In genomic region chr10:33883881-33884280, GRCh38 we compare ENCODE assay signal across 21 cellular contexts.
DNase-seq lines count a peak whose midpoint lies in the region; ATAC-seq, FAIRE-seq and TF ChIP-seq lines count a peak whose summit lies in the region.
"Had no signal": no experiment of that assay in that cellular context is flagged by ENCODE, and none has a peak within 500 bp of the region (broad histone marks: within the 10 kb centered on the region; RNA-seq: fewer than 3 reads in every experiment).

No MANE protein-coding gene starts in this region.

- no peaks in the 10 kb centered on the region for H3K36me3 Mint-ChIP-seq in H9 (ENCODE audit: insufficient read depth in 1 of 3, low read depth in 3 of 3)
- H3K36me3 Mint-ChIP-seq in stimulated activated naive B cell treated with anti-CD40 and anti-IgM and Interleukin-4, amounts not matched to agents 10 μg/mL and 1 μg/mL and 100 μg/mL, for 72 hours = no peaks in the 10 kb centered on the region
- H3K36me3 Mint-ChIP-seq: CD4-positive, CD25-positive, alpha-beta regulatory T cell; CD8-positive, alpha-beta memory T cell; IgD-negative memory B cell had no signal

- H4K20me1 ChIP-seq in HepG2 (ENCODE audit: insufficient read depth, low read length) (no peaks in the 10 kb centered on the region), H9 (ENCODE audit: control insufficient read depth, insufficient read depth, insufficient read length) (no peaks in the 10 kb centered on the region)

- H3K4me3 ChIP-seq in right lobe of liver = no peak overlapping the region
- no peak overlapping the region for H3K4me3 ChIP-seq in HepG2 (replicated peaks in 1 of 3; ENCODE audit: insufficient read depth in 1 of 3, low read depth in 2 of 3, low read length in 3 of 3)
- no peak overlapping the region for H3K4me3 ChIP-seq in pancreas
- H3K4me3 ChIP-seq in gastrocnemius medialis = no peak overlapping the region
- H3K4me3 ChIP-seq: GM12878 had no signal

- H3K27me3 Mint-ChIP-seq in H9 (ENCODE audit: low read depth) = no peaks in the 10 kb centered on the region
- H3K27me3 Mint-ChIP-seq in stimulated activated naive B cell treated with anti-CD40 and anti-IgM and Interleukin-4, amounts not matched to agents 10 μg/mL and 1 μg/mL and 100 μg/mL, for 72 hours = no peaks in the 10 kb centered on the region
- H3K27me3 Mint-ChIP-seq: CD4-positive, CD25-positive, alpha-beta regulatory T cell; IgD-negative memory B cell had no signal

- H4K5ac ChIP-seq in H9 (ENCODE audit: insufficient read length, low read depth, low read length) = no peak overlapping the region

- intact Hi-C loops in right lobe of liver (cut with DNase I) (no loop called here), HepG2 (cut with micrococcal nuclease; ENCODE audit: unreplicated experiment) (no loop called here), pancreas (cut with DNase I) (no loop called here), gastrocnemius medialis (cut with DNase I; ENCODE audit: low total_unique reads) (no loop called here)

- ATAC-seq in right lobe of liver = peak in 3 of 4 donors; percentile 36 to 59 (median 46)
- no peak for ATAC-seq in HepG2
- peak in 3 of 4 donors; percentile 38 to 76 (median 50) for ATAC-seq in pancreas
- ATAC-seq in gastrocnemius medialis = no peak
- ATAC-seq in stimulated activated naive B cell treated with anti-CD40 and anti-IgM and Interleukin-4, amounts not matched to agents 10 μg/mL and 1 μg/mL and 100 μg/mL, for 72 hours (replicated peaks) = no peak
- ATAC-seq: GM12878 had no signal

- H3K18ac ChIP-seq in H9 (ENCODE audit: insufficient read length, low read depth, low read length) = no peak overlapping the region

- H3K23me2 ChIP-seq in H9 (ENCODE audit: insufficient read length, low read depth, low read length, poor library complexity, severe bottlenecking) = no peaks in the 10 kb centered on the region

- H3K9me3 Mint-ChIP-seq in H9 = no peaks in the 10 kb centered on the region; a peak in 1 of 5 replicates
- peaks cover 7 to 10% of the 10 kb centered on the region in 2 donors for H3K9me3 Mint-ChIP-seq in stimulated activated naive B cell treated with anti-CD40 and anti-IgM and Interleukin-4, amounts not matched to agents 10 μg/mL and 1 μg/mL and 100 μg/mL, for 72 hours

- no peak overlapping the region for H2BK5ac ChIP-seq in H9 (ENCODE audit: insufficient read length, low read length)

- no peaks in the 10 kb centered on the region for H3K9me3 ChIP-seq in right lobe of liver
- H3K9me3 ChIP-seq in HepG2 (ENCODE audit: low read length) = no peaks in the 10 kb centered on the region
- H3K9me3 ChIP-seq in pancreas = no peaks in the 10 kb centered on the region
- no peaks in the 10 kb centered on the region for H3K9me3 ChIP-seq in gastrocnemius medialis
- H3K9me3 ChIP-seq in H9 (ENCODE audit: control insufficient read depth, low read depth, low read length) = no peaks in the 10 kb centered on the region
- H3K9me3 ChIP-seq: BE2C had no signal

- POLR2A ChIA-PET in HepG2 (lab: Yijun Ruan, JAX) = no interaction called here

- no peak overlapping the region for H3K23ac ChIP-seq in H9 (ENCODE audit: insufficient read length, low read depth, low read length)

- H2BK20ac ChIP-seq in H9 (ENCODE audit: low read depth, low read length, poor library complexity, severe bottlenecking) = no peak overlapping the region

- FAIRE-seq in HepG2 (lab: Jason Lieb, UNC) = no peak
- no peak for FAIRE-seq in pancreas (lab: Jason Lieb, UNC)
- FAIRE-seq: GM12878, HTR-8/SVneo had no signal

- no peak overlapping the region for H3K27ac Mint-ChIP-seq in H9
- H3K27ac Mint-ChIP-seq in stimulated activated naive B cell treated with anti-CD40 and anti-IgM and Interleukin-4, amounts not matched to agents 10 μg/mL and 1 μg/mL and 100 μg/mL, for 72 hours = no peak overlapping the region
- H3K27ac Mint-ChIP-seq: CD4-positive, CD25-positive, alpha-beta regulatory T cell; CD8-positive, alpha-beta memory T cell had no signal

- WGBS in right lobe of liver (ENCODE audit: insufficient coverage, low coverage, low lambda C conversion rate, missing lambda C conversion rate) = 31% methylated on average over 1 of the region's 1 CpG
- 10% methylated on average over 1 of the region's 1 CpG for WGBS in HepG2 (ENCODE audit: low lambda C conversion rate)
- WGBS in pancreas, 2 donors = 30 to 33% methylated on average over 1 of the region's 1 CpG
- no CpG with 5 or more reads among the region's 1 CpG for WGBS in H9 (ENCODE audit: extremely low coverage, insufficient read length, low lambda C conversion rate)

- H3K4me1 ChIP-seq in right lobe of liver = peaks cover 0 to 14% (median 3%) of the 10 kb centered on the region in 4 donors
- 0 out of 2 replicates have a peak, but pooled peaks cover 11% of the 10 kb centered on the region for H3K4me1 ChIP-seq in HepG2 (ENCODE audit: insufficient read depth, low read length)
- no peaks in the 10 kb centered on the region for H3K4me1 ChIP-seq in pancreas
- H3K4me1 ChIP-seq in gastrocnemius medialis = no peaks in the 10 kb centered on the region
- H3K4me1 ChIP-seq in H9 (ENCODE audit: insufficient read depth, low read length) = no peaks in the 10 kb centered on the region
- H3K4me1 ChIP-seq: BE2C had no signal

- H3K27me3 ChIP-seq in right lobe of liver = no peaks in the 10 kb centered on the region
- H3K27me3 ChIP-seq in HepG2 (ENCODE audit: control insufficient read depth in 1 of 2, insufficient read depth in 2 of 2, low read length in 2 of 2) = no peaks in the 10 kb centered on the region
- no peaks in the 10 kb centered on the region for H3K27me3 ChIP-seq in pancreas
- H3K27me3 ChIP-seq in gastrocnemius medialis = no peaks in the 10 kb centered on the region
- no peaks in the 10 kb centered on the region for H3K27me3 ChIP-seq in H9 (ENCODE audit: insufficient read depth, low read length)
- H3K27me3 ChIP-seq: BE2C had no signal

- in situ Hi-C loops in HepG2 (cut with HindIII; ENCODE audit: extremely low pct_ligation_motif_present, low pct_unique_long_range_greater_than_20kb) = no loop called here
- in situ Hi-C loops in gastrocnemius medialis (cut with MboI; ENCODE audit: low sequenced_read_pairs in 4 of 4) = no loop called here

- CTCF ChIA-PET in HepG2 (lab: Yijun Ruan, JAX; ENCODE audit: low intra/inter-chr PET ratio, low total read pairs) = no interaction called here

- DNase-seq in right lobe of liver (no peak), HepG2 (ENCODE audit: low spot score) (no peak), kidney tubule cell (ENCODE audit: low spot score) (peak; percentile 79), pancreas (no peak), gastrocnemius medialis (no peak), H9 (no peak)
- DNase-seq in stimulated activated naive B cell treated with anti-CD40 and anti-IgM and Interleukin-4, amounts not matched to agents 10 μg/mL and 1 μg/mL and 100 μg/mL, for 72 hours = no peak
- DNase-seq: ACHN; BE2C; C1 segment of cervical spinal cord; CD4-positive, CD25-positive, alpha-beta regulatory T cell; CD8-positive, alpha-beta memory T cell; COR-L47; DMS 273 treated with DMSO at 0.1 percent for 48 hours; DMS53; DND-41; EL; HCEC 1CT had no signal

- no peak overlapping the region for H4K91ac ChIP-seq in H9 (ENCODE audit: insufficient read length, low read depth, low read length)

- H3K4me1 Mint-ChIP-seq in H9 = peaks cover 5 to 6% of the 10 kb centered on the region in 2 experiments; a peak in 2 of 4 replicates
- no peaks in the 10 kb centered on the region for H3K4me1 Mint-ChIP-seq in stimulated activated naive B cell treated with anti-CD40 and anti-IgM and Interleukin-4, amounts not matched to agents 10 μg/mL and 1 μg/mL and 100 μg/mL, for 72 hours
- H3K4me1 Mint-ChIP-seq: CD4-positive, CD25-positive, alpha-beta regulatory T cell; CD8-positive, alpha-beta memory T cell; IgD-negative memory B cell had no signal

- no peak for TF ChIP-seq EP300 in HepG2 (IDR thresholded peaks at IDR 0.05; ENCODE audit: low read depth in 2 of 2, low read length in 2 of 2)
- no peak for TF ChIP-seq EP300 in HepG2 (CRISPR knock-in tag; IDR thresholded peaks at IDR 0.05; ENCODE audit: borderline replicate concordance)

- no peak overlapping the region for H3K56ac ChIP-seq in H9 (ENCODE audit: insufficient read length, low read depth, low read length)

- TF ChIP-seq POLR2A in right lobe of liver (IDR thresholded peaks at IDR 0.05) (no peak), HepG2 (IDR thresholded peaks at IDR 0.05; ENCODE audit: insufficient read depth in 1 of 2, low read depth in 2 of 2, low read length in 2 of 2) (no peak), gastrocnemius medialis (IDR thresholded peaks at IDR 0.05) (no peak)

- no peak overlapping the region for H3T11ph ChIP-seq in H9 (ENCODE audit: low read length)

- H3K9ac ChIP-seq in HepG2 (ENCODE audit: insufficient read depth, low read depth, low read length) (no peak overlapping the region), H9 (ENCODE audit: extremely low read depth, insufficient read length, low read length) (no peak overlapping the region)

- no peak overlapping the region for H2BK120ac ChIP-seq in H9 (ENCODE audit: low read depth, low read length, poor library complexity, severe bottlenecking)

- no TSS peak for BruUV-seq in HepG2 (replicated peaks; lab: Mats Ljungman, UMichigan)

- no peak for TF ChIP-seq RAD21 in HepG2 (CRISPR knock-in tag; IDR thresholded peaks at IDR 0.05)

- TF ChIP-seq CTCF in right lobe of liver (IDR thresholded peaks at IDR 0.05) (no peak), HepG2 (CRISPR knock-in tag; IDR thresholded peaks at IDR 0.05) (no peak), pancreas (IDR thresholded peaks at IDR 0.05) (no peak), gastrocnemius medialis (IDR thresholded peaks at IDR 0.05 in 4 of 5, conservative IDR thresholded peaks at IDR 0.05 in 1 of 5) (no peak), H9 (conservative IDR thresholded peaks at IDR 0.05) (no peak)

- H3K36me3 ChIP-seq in right lobe of liver (no peaks in the 10 kb centered on the region), HepG2 (replicated peaks in 1 of 2; ENCODE audit: control insufficient read depth in 1 of 2, insufficient read depth in 2 of 2, low read length in 2 of 2) (no peaks in the 10 kb centered on the region), pancreas (no peaks in the 10 kb centered on the region), gastrocnemius medialis (no peaks in the 10 kb centered on the region)
- H3K36me3 ChIP-seq: BE2C had no signal

- no peak overlapping the region for H3K4me3 Mint-ChIP-seq in H9
- H3K4me3 Mint-ChIP-seq in stimulated activated naive B cell treated with anti-CD40 and anti-IgM and Interleukin-4, amounts not matched to agents 10 μg/mL and 1 μg/mL and 100 μg/mL, for 72 hours = no peak overlapping the region
- H3K4me3 Mint-ChIP-seq: CD4-positive, CD25-positive, alpha-beta regulatory T cell; CD8-positive, alpha-beta memory T cell; IgD-negative memory B cell had no signal

- no peaks in the 10 kb centered on the region for H3K79me2 ChIP-seq in HepG2 (ENCODE audit: insufficient read depth, low read length)
- H3K79me2 ChIP-seq in H9 (ENCODE audit: insufficient read depth, low read length) = no peaks in the 10 kb centered on the region

- no peak overlapping the region for H3K14ac ChIP-seq in H9 (ENCODE audit: insufficient read depth, low read length)

- H2BK12ac ChIP-seq in H9 (ENCODE audit: insufficient read length, low read depth, low read length) = no peak overlapping the region

- H3K4me2 ChIP-seq in HepG2 (ENCODE audit: low read depth, low read length) (no peak overlapping the region), H9 (ENCODE audit: insufficient read depth, insufficient read length, low read length) (no peak overlapping the region)

- no peak overlapping the region for H3K4ac ChIP-seq in H9 (ENCODE audit: low read depth, low read length)

- peak overlapping the region in 1 of 3 donors; percentile 6 for H3K27ac ChIP-seq in right lobe of liver
- H3K27ac ChIP-seq in HepG2 (ENCODE audit: extremely low read length, insufficient read depth, low read length) = no peak overlapping the region
- H3K27ac ChIP-seq in pancreas = peak overlapping the region in 2 of 4 donors; percentile 11 to 15
- H3K27ac ChIP-seq in gastrocnemius medialis = no peak overlapping the region
- H3K27ac ChIP-seq in H9 (ENCODE audit: insufficient read length, low read depth, low read length) = no peak overlapping the region

- no peak overlapping the region for H4K8ac ChIP-seq in H9 (replicated peaks; ENCODE audit: insufficient read length, low read depth, low read length)

- H2AK5ac ChIP-seq in H9 (ENCODE audit: insufficient read length, low read length) = no peak overlapping the region

- no peaks in the 10 kb centered on the region for H3K79me1 ChIP-seq in H9 (ENCODE audit: insufficient read depth, low read depth, low read length, poor library complexity, severe bottlenecking)

- H2BK15ac ChIP-seq in H9 (ENCODE audit: low read depth, low read length) = no peak overlapping the region

- H2AFZ ChIP-seq in HepG2 (ENCODE audit: low read length) = no peak overlapping the region
- H2AFZ ChIP-seq in H9 (ENCODE audit: low read length) = no peak overlapping the region

Comparison
In these comparisons a context has a peak if more than half of its experiments do, and no peak if none do; other contexts are left out.
1. ATAC-seq: peak in right lobe of liver (3 of 4) and pancreas (3 of 4); none in HepG2 (single experiment), gastrocnemius medialis (0 of 2) and stimulated activated naive B cell treated with anti-CD40 and anti-IgM and Interleukin-4, amounts not matched to agents 10 μg/mL and 1 μg/mL and 100 μg/mL, for 72 hours (0 of 2).